In the genomic region with DNA sequence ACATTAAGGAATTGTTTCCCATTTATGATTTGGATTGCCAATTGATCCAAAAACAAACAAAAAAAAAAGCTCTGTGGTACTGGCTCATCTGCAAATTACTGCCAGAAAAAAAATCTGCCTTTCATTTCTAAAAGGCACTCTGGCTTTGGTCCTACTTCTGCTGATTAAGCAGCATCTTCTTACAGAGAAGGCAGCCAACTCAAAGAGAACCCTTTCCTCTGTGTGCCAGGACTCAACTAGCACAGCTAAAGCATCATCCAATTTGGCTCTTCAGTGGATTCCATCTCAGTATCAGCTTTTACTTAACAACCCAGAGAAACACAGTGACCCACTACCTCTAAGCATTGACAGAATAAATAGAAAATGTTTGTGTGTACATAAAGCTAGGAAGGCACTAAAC, we compare ENCODE assay signal across 17 cellular contexts.
DNase-seq lines count a peak whose midpoint lies in the region; ATAC-seq and TF ChIP-seq lines count a peak whose summit lies in the region.
"Had no signal": no experiment of that assay in that cellular context is flagged by ENCODE, and none has a peak within 500 bp of the region (broad histone marks: within the 10 kb centered on the region; RNA-seq: fewer than 3 reads in every experiment).

No MANE protein-coding gene starts in this region.

- no peaks in the 10 kb centered on the region for H3K27me3 Mint-ChIP-seq in activated CD8-positive, alpha-beta T cell treated with anti-CD3 and anti-CD28 coated beads for 36 hours

- H3K4me3 ChIP-seq in fibroblast of mammary gland (ENCODE audit: control insufficient read depth, low read depth, low read length) (no peak overlapping the region), rectal smooth muscle tissue (ENCODE audit: low read length) (no peak overlapping the region)
- H3K4me3 ChIP-seq: colonic mucosa, suprapubic skin had no signal

- H3K27me3 ChIP-seq in rectal smooth muscle tissue (ENCODE audit: control insufficient read depth, insufficient read depth, low read length) = no peaks in the 10 kb centered on the region
- H3K27me3 ChIP-seq: colonic mucosa, suprapubic skin had no signal

- H3K4me1 ChIP-seq in rectal smooth muscle tissue (ENCODE audit: control insufficient read depth, insufficient read depth, low read length) = peaks cover 17% of the 10 kb centered on the region

- peak overlapping the region; percentile 48 for H3K27ac ChIP-seq in rectal smooth muscle tissue (ENCODE audit: low read depth, low read length)
- H3K27ac ChIP-seq: colonic mucosa, HL-60, suprapubic skin had no signal

- CTCF ChIA-PET in activated CD8-positive, alpha-beta T cell treated with anti-CD3 and anti-CD28 coated beads for 36 hours (lab: Charles Lee) = interaction anchor here (0.7 to 2.8 kb wide), 3 partner anchors 11 to 927 kb away, joined by 3 to 11 read pairs (median 4); no protein-coding TSS in a partner anchor

- no peaks in the 10 kb centered on the region for H3K36me3 ChIP-seq in rectal smooth muscle tissue (ENCODE audit: control insufficient read depth, insufficient read depth, low read length)
- H3K36me3 ChIP-seq: colonic mucosa, suprapubic skin had no signal

- TF ChIP-seq CTCF in fibroblast of mammary gland (conservative IDR thresholded peaks at IDR 0.05; ENCODE audit: control insufficient read depth, insufficient read depth, low read depth, low read length) = no peak
- TF ChIP-seq CTCF in activated CD8-positive, alpha-beta T cell treated with anti-CD3 and anti-CD28 coated beads for 36 hours (IDR thresholded peaks at IDR 0.05) = no peak

- H3K9ac ChIP-seq in rectal smooth muscle tissue (ENCODE audit: low read length) = no peak overlapping the region

- intact Hi-C loops in activated CD8-positive, alpha-beta T cell treated with anti-CD3 and anti-CD28 coated beads for 36 hours (cut with micrococcal nuclease) = no loop called here

- ATAC-seq in activated CD8-positive, alpha-beta T cell treated with anti-CD3 and anti-CD28 coated beads for 36 hours = no peak
- ATAC-seq in GM19397 (IDR thresholded peaks at IDR 0.05; ENCODE audit: unreplicated experiment) (no peak), GM18519 (IDR thresholded peaks at IDR 0.05; ENCODE audit: low FRiP score, unreplicated experiment) (no peak)
- ATAC-seq: HCT116 had no signal

- DNase-seq in G401 (ENCODE audit: low spot score) = peak; percentile 17
- peak; percentile 52 for DNase-seq in NCI-H446 treated with DMSO at 0.1 percent for 48 hours (lab: John Stamatoyannopoulos, UW)
- DNase-seq in fibroblast of mammary gland (ENCODE audit: low read depth) = peak; percentile 60
- no peak for DNase-seq in activated CD8-positive, alpha-beta T cell treated with anti-CD3 and anti-CD28 coated beads for 36 hours
- DNase-seq in NCI-H2227 treated with DMSO at 0.1 percent for 48 hours (lab: John Stamatoyannopoulos, UW) = no peak
- DNase-seq: activated CD4-positive, alpha-beta T cell treated with anti-CD3 and anti-CD28 coated beads, Interleukin-2, amount 50 U/mL, for 48 hours; activated naive CD4-positive, alpha-beta T cell treated with anti-CD3 and anti-CD28 coated beads, Interleukin-2, amount 50 U/mL, for 16 hours; activated T-cell treated with anti-CD3 and anti-CD28 coated beads, Interleukin-2, amount 50 U/mL, for 1 hour; colonic mucosa; foreskin melanocyte; NCI-H2171 treated with DMSO at 0.1 percent for 48 hours had no signal

- no peak overlapping the region for H3K4me3 Mint-ChIP-seq in activated CD8-positive, alpha-beta T cell treated with anti-CD3 and anti-CD28 coated beads for 36 hours

- H3K9me3 Mint-ChIP-seq in activated CD8-positive, alpha-beta T cell treated with anti-CD3 and anti-CD28 coated beads for 36 hours = no peaks in the 10 kb centered on the region

- no peak overlapping the region for H3K27ac Mint-ChIP-seq in activated CD8-positive, alpha-beta T cell treated with anti-CD3 and anti-CD28 coated beads for 36 hours

- POLR2A ChIA-PET in activated CD8-positive, alpha-beta T cell treated with anti-CD3 and anti-CD28 coated beads for 36 hours (lab: Charles Lee) = interaction anchor here (0.6 to 0.7 kb wide), 2 partner anchors 71 to 171 kb away, joined by 3 read pairs; no protein-coding TSS in a partner anchor

- in situ Hi-C loops in G401 (cut with HindIII; ENCODE audit: low sequenced_read_pairs) = no loop called here

- no peaks in the 10 kb centered on the region for H3K36me3 Mint-ChIP-seq in activated CD8-positive, alpha-beta T cell treated with anti-CD3 and anti-CD28 coated beads for 36 hours (ENCODE audit: low read depth)

- H3K4me1 Mint-ChIP-seq in activated CD8-positive, alpha-beta T cell treated with anti-CD3 and anti-CD28 coated beads for 36 hours (ENCODE audit: low read depth) = peaks cover 29% of the 10 kb centered on the region

Comparison
In these comparisons a context has a peak if more than half of its experiments do, and no peak if none do; other contexts are left out.
1. DNase-seq: peak in G401 (single experiment), NCI-H446 treated with DMSO at 0.1 percent for 48 hours (single experiment) and fibroblast of mammary gland (single experiment); none in activated CD8-positive, alpha-beta T cell treated with anti-CD3 and anti-CD28 coated beads for 36 hours (single experiment) and NCI-H2227 treated with DMSO at 0.1 percent for 48 hours (single experiment).